ENCODE assay signal across 8 cellular contexts in the genomic region with DNA sequence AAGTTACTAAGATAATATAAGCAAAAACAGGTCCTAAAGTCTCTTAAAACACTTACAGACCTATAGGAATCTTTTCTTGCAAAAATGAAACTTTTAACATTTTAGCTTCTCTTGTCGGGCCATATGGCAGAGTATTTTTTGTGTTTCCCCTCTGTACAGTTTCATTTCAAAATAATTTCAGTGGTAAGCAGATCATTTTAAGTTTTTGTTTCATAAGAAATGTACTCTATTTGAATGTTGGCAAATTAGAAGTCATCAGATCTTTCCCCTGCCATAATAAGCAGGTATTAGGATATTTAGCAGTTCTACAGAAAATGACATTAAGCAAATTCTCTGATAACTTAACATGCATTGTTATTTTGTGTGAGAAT. TPM values are rescaled to one million over a fixed set of nuclear protein-coding genes. Genes with fewer than 3 reads are reported as not detected.
DNase-seq lines count a peak whose midpoint lies in the region; ATAC-seq and TF ChIP-seq lines count a peak whose summit lies in the region.

No MANE protein-coding gene starts in this region.

- H3K4me1 Mint-ChIP-seq in glutamatergic neuron (ENCODE audit: low read depth, unreplicated experiment): peaks cover 20% of the 10 kb centered on the region

- peak overlapping the region; percentile 83 for H3K4me2 ChIP-seq in DOHH2 (ENCODE audit: low read length)

- H3K4me3 ChIP-seq in DOHH2 (ENCODE audit: low read length) (peak overlapping the region; percentile 64), mucosa of descending colon (no peak overlapping the region)

- intact Hi-C loops in mucosa of descending colon (cut with DNase I, micrococcal nuclease): no loop called here

- no peak overlapping the region for H3K4me3 Mint-ChIP-seq in glutamatergic neuron (ENCODE audit: unreplicated experiment)

- ATAC-seq in GM21390 (IDR thresholded peaks at IDR 0.05; ENCODE audit: unreplicated experiment) (peak; percentile 47), HG03575 (IDR thresholded peaks at IDR 0.05; ENCODE audit: extremely low read depth, insufficient number of reproducible peaks, low FRiP score, unreplicated experiment) (peak; percentile 24), mucosa of descending colon (no peak)

- no peaks in the 10 kb centered on the region for H3K27me3 ChIP-seq in DOHH2 (ENCODE audit: control insufficient read depth, low read length)
- no peaks in the 10 kb centered on the region for H3K27me3 ChIP-seq in layer of hippocampus (ENCODE audit: control insufficient read depth, insufficient read depth, low read length)

- peaks cover 5% of the 10 kb centered on the region for H3K36me3 Mint-ChIP-seq in glutamatergic neuron (ENCODE audit: unreplicated experiment)

- H3K27me3 Mint-ChIP-seq in glutamatergic neuron (ENCODE audit: unreplicated experiment): peaks cover 2% of the 10 kb centered on the region

- peaks cover 22% of the 10 kb centered on the region for H3F3A ChIP-seq in DOHH2 (ENCODE audit: control insufficient read depth, insufficient read depth)

- TF ChIP-seq CTCF in DOHH2 (IDR thresholded peaks at IDR 0.05; ENCODE audit: low read depth, low read length, poor library complexity, severe bottlenecking): no peak
- TF ChIP-seq CTCF in mucosa of descending colon (IDR thresholded peaks at IDR 0.05): no peak
- no peak for TF ChIP-seq CTCF in glutamatergic neuron (IDR thresholded peaks at IDR 0.05; ENCODE audit: partially characterized antibody, unreplicated experiment)

- peaks cover 4% of the 10 kb centered on the region for H3K9me3 Mint-ChIP-seq in glutamatergic neuron (ENCODE audit: unreplicated experiment)

- H3K4me1 ChIP-seq in DOHH2 (ENCODE audit: control insufficient read depth, low read length) (peaks cover 58% of the 10 kb centered on the region), mucosa of descending colon (ENCODE audit: low read depth) (no peaks in the 10 kb centered on the region)

- peak overlapping the region; percentile 89 for H3K27ac ChIP-seq in DOHH2 (ENCODE audit: low read depth, low read length)
- H3K27ac ChIP-seq in layer of hippocampus (ENCODE audit: low read depth, low read length): peak overlapping the region; percentile 2

- H3K9me3 ChIP-seq in DOHH2 (ENCODE audit: control insufficient read depth, insufficient read depth, low read length): no peaks in the 10 kb centered on the region
- H3K9me3 ChIP-seq in mucosa of descending colon: no peaks in the 10 kb centered on the region

- no peaks in the 10 kb centered on the region for H3K9me2 ChIP-seq in DOHH2 (replicated peaks; ENCODE audit: control insufficient read depth, low read length)

- H3K79me2 ChIP-seq in DOHH2 (ENCODE audit: control insufficient read depth, low read length): no peaks in the 10 kb centered on the region

- H4K20me1 ChIP-seq in DOHH2 (ENCODE audit: control insufficient read depth, insufficient read depth, low read depth, low read length): no peaks in the 10 kb centered on the region

- no peak for DNase-seq in mucosa of descending colon
- DNase-seq in NCI-H524 treated with DMSO at 0.1 percent for 48 hours (lab: John Stamatoyannopoulos, UW): no peak
- DNase-seq in glutamatergic neuron: no peak
- DNase-seq in NCI-H187 treated with DMSO at 0.1 percent for 48 hours (lab: John Stamatoyannopoulos, UW): no peak

- no peak overlapping the region for H3K27ac Mint-ChIP-seq in glutamatergic neuron (ENCODE audit: unreplicated experiment)

- H3K36me3 ChIP-seq in DOHH2 (ENCODE audit: control insufficient read depth, low read length): no peaks in the 10 kb centered on the region
- H3K36me3 ChIP-seq in mucosa of descending colon (ENCODE audit: low read depth): no peaks in the 10 kb centered on the region

RNA-seq across cellular contexts. Expression of a gene that starts 37.9 kb away (rescaled TPM):
- 10 to 100 TPM in 2 of 3 donors, 1 to 10 TPM in 1; 6.2 to 29.8 (median 15.9) TPM for total RNA-seq in mucosa of descending colon
- 4.9 TPM for total RNA-seq in glutamatergic neuron (ENCODE audit: unreplicated experiment)
